Comparison of ENCODE assay signal across 1 cellular context in the genomic region with DNA sequence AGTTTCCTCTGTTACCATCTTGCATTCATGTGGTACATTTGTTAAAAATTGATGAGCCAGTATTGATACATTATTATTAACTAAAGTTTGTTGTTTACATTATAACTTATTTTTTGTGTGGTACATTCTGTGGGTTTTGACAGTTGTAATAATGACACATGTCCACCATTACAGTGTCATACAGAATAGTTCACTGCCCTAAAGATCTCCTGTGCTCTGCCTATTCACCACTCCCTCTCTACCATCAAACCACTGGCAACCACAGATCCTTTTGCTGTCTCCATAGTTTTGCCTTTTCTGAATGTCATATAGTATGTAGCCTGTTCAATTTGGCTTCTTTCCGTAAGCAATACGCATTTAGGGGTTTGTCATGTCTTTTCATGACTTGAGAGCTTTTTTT.
TF ChIP-seq lines count a peak whose summit lies in the region.

No MANE protein-coding gene starts in this region.

TF ChIP-seq in GM23338, 12 proteins besides CTCF, POLR2A, EP300 and RAD21 (continued from another document):
- no peak for TF ChIP-seq REST (IDR thresholded peaks at IDR 0.05; ENCODE audit: unreplicated experiment)
- TF ChIP-seq JUNB (IDR thresholded peaks at IDR 0.05; ENCODE audit: unreplicated experiment) = no peak
- no peak for TF ChIP-seq ZNF114 (CRISPR knock-in tag; IDR thresholded peaks at IDR 0.05)
- TF ChIP-seq EZH2phosphoT487 (IDR thresholded peaks at IDR 0.05; ENCODE audit: unreplicated experiment) = no peak
- TF ChIP-seq NANOG (IDR thresholded peaks at IDR 0.05; ENCODE audit: borderline replicate concordance) = no peak
- TF ChIP-seq ZNF331 (CRISPR knock-in tag; IDR thresholded peaks at IDR 0.05; ENCODE audit: low read depth) = no peak
- TF ChIP-seq, protein P1, sequence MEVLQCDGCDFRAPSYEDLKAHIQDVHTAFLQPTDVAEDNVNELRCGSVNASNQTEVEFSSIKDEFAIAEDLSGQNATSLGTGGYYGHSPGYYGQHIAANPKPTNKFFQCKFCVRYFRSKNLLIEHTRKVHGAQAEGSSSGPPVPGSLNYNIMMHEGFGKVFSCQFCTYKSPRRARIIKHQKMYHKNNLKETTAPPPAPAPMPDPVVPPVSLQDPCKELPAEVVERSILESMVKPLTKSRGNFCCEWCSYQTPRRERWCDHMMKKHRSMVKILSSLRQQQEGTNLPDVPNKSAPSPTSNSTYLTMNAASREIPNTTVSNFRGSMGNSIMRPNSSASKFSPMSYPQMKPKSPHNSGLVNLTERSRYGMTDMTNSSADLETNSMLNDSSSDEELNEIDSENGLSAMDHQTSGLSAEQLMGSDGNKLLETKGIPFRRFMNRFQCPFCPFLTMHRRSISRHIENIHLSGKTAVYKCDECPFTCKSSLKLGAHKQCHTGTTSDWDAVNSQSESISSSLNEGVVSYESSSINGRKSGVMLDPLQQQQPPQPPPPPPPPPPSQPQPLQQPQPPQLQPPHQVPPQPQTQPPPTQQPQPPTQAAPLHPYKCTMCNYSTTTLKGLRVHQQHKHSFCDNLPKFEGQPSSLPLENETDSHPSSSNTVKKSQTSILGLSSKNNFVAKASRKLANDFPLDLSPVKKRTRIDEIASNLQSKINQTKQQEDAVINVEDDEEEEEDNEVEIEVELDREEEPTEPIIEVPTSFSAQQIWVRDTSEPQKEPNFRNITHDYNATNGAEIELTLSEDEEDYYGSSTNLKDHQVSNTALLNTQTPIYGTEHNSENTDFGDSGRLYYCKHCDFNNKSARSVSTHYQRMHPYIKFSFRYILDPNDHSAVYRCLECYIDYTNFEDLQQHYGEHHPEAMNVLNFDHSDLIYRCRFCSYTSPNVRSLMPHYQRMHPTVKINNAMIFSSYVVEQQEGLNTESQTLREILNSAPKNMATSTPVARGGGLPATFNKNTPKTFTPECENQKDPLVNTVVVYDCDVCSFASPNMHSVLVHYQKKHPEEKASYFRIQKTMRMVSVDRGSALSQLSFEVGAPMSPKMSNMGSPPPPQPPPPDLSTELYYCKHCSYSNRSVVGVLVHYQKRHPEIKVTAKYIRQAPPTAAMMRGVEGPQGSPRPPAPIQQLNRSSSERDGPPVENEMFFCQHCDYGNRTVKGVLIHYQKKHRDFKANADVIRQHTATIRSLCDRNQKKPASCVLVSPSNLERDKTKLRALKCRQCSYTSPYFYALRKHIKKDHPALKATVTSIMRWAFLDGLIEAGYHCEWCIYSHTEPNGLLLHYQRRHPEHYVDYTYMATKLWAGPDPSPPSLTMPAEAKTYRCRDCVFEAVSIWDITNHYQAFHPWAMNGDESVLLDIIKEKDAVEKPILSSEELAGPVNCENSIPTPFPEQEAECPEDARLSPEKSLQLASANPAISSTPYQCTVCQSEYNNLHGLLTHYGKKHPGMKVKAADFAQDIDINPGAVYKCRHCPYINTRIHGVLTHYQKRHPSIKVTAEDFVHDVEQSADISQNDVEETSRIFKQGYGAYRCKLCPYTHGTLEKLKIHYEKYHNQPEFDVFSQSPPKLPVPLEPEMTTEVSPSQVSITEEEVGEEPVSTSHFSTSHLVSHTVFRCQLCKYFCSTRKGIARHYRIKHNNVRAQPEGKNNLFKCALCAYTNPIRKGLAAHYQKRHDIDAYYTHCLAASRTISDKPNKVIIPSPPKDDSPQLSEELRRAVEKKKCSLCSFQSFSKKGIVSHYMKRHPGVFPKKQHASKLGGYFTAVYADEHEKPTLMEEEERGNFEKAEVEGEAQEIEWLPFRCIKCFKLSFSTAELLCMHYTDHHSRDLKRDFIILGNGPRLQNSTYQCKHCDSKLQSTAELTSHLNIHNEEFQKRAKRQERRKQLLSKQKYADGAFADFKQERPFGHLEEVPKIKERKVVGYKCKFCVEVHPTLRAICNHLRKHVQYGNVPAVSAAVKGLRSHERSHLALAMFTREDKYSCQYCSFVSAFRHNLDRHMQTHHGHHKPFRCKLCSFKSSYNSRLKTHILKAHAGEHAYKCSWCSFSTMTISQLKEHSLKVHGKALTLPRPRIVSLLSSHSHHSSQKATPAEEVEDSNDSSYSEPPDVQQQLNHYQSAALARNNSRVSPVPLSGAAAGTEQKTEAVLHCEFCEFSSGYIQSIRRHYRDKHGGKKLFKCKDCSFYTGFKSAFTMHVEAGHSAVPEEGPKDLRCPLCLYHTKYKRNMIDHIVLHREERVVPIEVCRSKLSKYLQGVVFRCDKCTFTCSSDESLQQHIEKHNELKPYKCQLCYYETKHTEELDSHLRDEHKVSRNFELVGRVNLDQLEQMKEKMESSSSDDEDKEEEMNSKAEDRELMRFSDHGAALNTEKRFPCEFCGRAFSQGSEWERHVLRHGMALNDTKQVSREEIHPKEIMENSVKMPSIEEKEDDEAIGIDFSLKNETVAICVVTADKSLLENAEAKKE (CRISPR knock-in tag; IDR thresholded peaks at IDR 0.05) = no peak
- no peak for TF ChIP-seq STAT1 (IDR thresholded peaks at IDR 0.05; ENCODE audit: unreplicated experiment)
- TF ChIP-seq ETS1 (IDR thresholded peaks at IDR 0.05) = no peak
- no peak for TF ChIP-seq CREB1 (CRISPR knock-in tag; IDR thresholded peaks at IDR 0.05; ENCODE audit: low read depth)
- TF ChIP-seq EZH2 (IDR thresholded peaks at IDR 0.05; ENCODE audit: low read depth, unreplicated experiment) = no peak
